ENCODE assay signal across 10 cellular contexts in the genomic region with DNA sequence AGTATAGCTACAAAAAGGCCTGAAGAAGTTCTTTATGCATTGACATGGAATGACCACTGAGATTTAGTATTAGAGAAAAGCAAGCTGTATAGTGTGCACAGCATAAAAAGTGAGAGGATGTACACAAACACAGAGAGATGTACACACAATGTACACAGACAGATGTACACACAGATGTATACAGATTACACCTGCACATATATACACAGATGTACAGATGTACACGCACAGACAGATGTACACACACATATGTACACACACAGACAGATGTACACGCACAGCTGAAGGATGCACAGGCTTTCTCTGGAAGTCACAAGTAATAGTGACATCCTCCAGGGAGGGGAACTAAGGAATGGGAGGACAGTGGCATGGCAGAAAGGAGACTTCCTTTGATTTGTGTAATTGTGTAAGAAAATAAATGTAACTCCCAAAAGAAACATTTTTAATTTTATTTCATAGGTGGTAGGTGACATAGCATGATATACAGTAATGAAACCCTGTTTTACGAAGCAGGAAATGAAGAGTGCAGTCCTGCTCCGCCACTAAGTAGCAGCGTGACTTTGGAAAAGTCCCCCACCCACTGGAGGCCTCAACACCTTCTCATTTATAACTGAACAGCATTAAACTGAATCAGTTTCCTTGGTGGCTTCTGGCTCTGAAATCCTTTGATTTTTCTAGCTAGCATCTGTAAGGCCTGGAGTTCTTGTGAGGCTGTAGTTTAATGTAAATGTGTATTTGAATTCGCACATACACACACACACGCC.
DNase-seq lines count a peak whose midpoint lies in the region; ATAC-seq and TF ChIP-seq lines count a peak whose summit lies in the region.
"Had no signal": no experiment of that assay in that cellular context is flagged by ENCODE, and none has a peak within 500 bp of the region (broad histone marks: within the 10 kb centered on the region; RNA-seq: fewer than 3 reads in every experiment).

No MANE protein-coding gene starts in this region.

- H3K4me3 Mint-ChIP-seq in T-helper 1 cell treated with Interleukin-12 subunit alpha and Interleukin-12 subunit beta and Interleukin-4 antibody, amounts not matched to agents 30 μg/mL and 1 μg/mL, for 36 hours, result peak overlapping the region; percentile 36
- H3K4me3 Mint-ChIP-seq: neural crest cell had no signal

- H3K27ac Mint-ChIP-seq in T-helper 1 cell treated with Interleukin-12 subunit alpha and Interleukin-12 subunit beta and Interleukin-4 antibody, amounts not matched to agents 30 μg/mL and 1 μg/mL, for 36 hours, result peak overlapping the region; percentile 77

- H3K36me3 Mint-ChIP-seq in T-helper 1 cell treated with Interleukin-12 subunit alpha and Interleukin-12 subunit beta and Interleukin-4 antibody, amounts not matched to agents 30 μg/mL and 1 μg/mL, for 36 hours (ENCODE audit: low read depth), result peaks cover 26% of the 10 kb centered on the region

- H3K9me3 Mint-ChIP-seq in T-helper 1 cell treated with Interleukin-12 subunit alpha and Interleukin-12 subunit beta and Interleukin-4 antibody, amounts not matched to agents 30 μg/mL and 1 μg/mL, for 36 hours, result no peaks in the 10 kb centered on the region
- H3K9me3 Mint-ChIP-seq: neural crest cell had no signal

- peaks cover 79% of the 10 kb centered on the region for H3K4me1 Mint-ChIP-seq in T-helper 1 cell treated with Interleukin-12 subunit alpha and Interleukin-12 subunit beta and Interleukin-4 antibody, amounts not matched to agents 30 μg/mL and 1 μg/mL, for 36 hours (ENCODE audit: low read depth)

- peak overlapping the region; percentile 44 for H3K4me3 ChIP-seq in GM06990 (replicated peaks; ENCODE audit: low read depth, low read length)

- DNase-seq in GM06990 (ENCODE audit: extremely low read depth, insufficient read length) (no peak), putamen (ENCODE audit: low spot score) (no peak), NCI-H774 (lab: John Stamatoyannopoulos, UW) (no peak), MV-4-11 (lab: John Stamatoyannopoulos, UW) (no peak)
- DNase-seq in activated naive CD8-positive, alpha-beta T cell treated with anti-CD3 and anti-CD28 coated beads, Interleukin-2, amount 50 U/mL, for 16 hours (ENCODE audit: low read depth, low spot score), result peak; percentile 32
- peak; percentile 78 for DNase-seq in stimulated activated CD4-positive, alpha-beta T cell treated with anti-CD3 and anti-CD28 coated beads, Interleukin-1b, Interleukin-23, amount 100 ng/mL, for 48 hours
- DNase-seq: NCI-H524 treated with DMSO at 0.1 percent for 48 hours had no signal

- TF ChIP-seq CTCF in GM06990 (IDR thresholded peaks at IDR 0.05; ENCODE audit: insufficient read depth, low read length, poor library complexity, severe bottlenecking), result no peak

- H3K27me3 Mint-ChIP-seq in T-helper 1 cell treated with Interleukin-12 subunit alpha and Interleukin-12 subunit beta and Interleukin-4 antibody, amounts not matched to agents 30 μg/mL and 1 μg/mL, for 36 hours (ENCODE audit: low read depth), result no peaks in the 10 kb centered on the region

- no peaks in the 10 kb centered on the region; the same call in 1 of the 2 replicates for H3K36me3 ChIP-seq in GM06990 (ENCODE audit: control insufficient read depth, insufficient read depth, low read length)

- H3K27me3 ChIP-seq in GM06990 (replicated peaks; ENCODE audit: control insufficient read depth, insufficient read depth, low read length), result no peaks in the 10 kb centered on the region

- no peak for ATAC-seq in GM21825 (IDR thresholded peaks at IDR 0.05; ENCODE audit: unreplicated experiment)

Comparison
In these comparisons a context has a peak if more than half of its experiments do, and no peak if none do; other contexts are left out.
1. DNase-seq: peak in activated naive CD8-positive, alpha-beta T cell treated with anti-CD3 and anti-CD28 coated beads, Interleukin-2, amount 50 U/mL, for 16 hours (single experiment) and stimulated activated CD4-positive, alpha-beta T cell treated with anti-CD3 and anti-CD28 coated beads, Interleukin-1b, Interleukin-23, amount 100 ng/mL, for 48 hours (single experiment); none in GM06990 (single experiment), putamen (single experiment), NCI-H774 (single experiment) and MV-4-11 (single experiment).